In genomic region chr6:168009331-168009730, GRCh38 we compare ENCODE assay signal across 23 cellular contexts. TPM values are rescaled to one million over a fixed set of nuclear protein-coding genes. Genes with fewer than 3 reads are reported as not detected.
"Had no signal": no experiment of that assay in that cellular context is flagged by ENCODE, and none has a peak within 500 bp of the region (broad histone marks: within the 10 kb centered on the region; RNA-seq: fewer than 3 reads in every experiment).

No MANE protein-coding gene starts in this region.

- DNase-seq: cerebellar nuclear complex; colonic mucosa; dermis blood vessel endothelial cell; esophagus squamous epithelium; foreskin fibroblast; head of caudate nucleus; mammary epithelial cell; naive thymus-derived CD4-positive, alpha-beta T cell; nephron progenitor cell; psoas muscle; retina; right lobe of liver; spleen; stimulated activated CD4-positive, alpha-beta T cell treated with anti-CD3 and anti-CD28 coated beads, Interleukin-15, amount 100 ng/mL, for 24 hours; stimulated activated CD4-positive, alpha-beta T cell treated with anti-CD3 and anti-CD28 coated beads, Interleukin-1b, Interleukin-23, amount 100 ng/mL, for 48 hours; stimulated activated CD4-positive, alpha-beta T cell treated with anti-CD3 and anti-CD28 coated beads, Interleukin-4, amount 100 ng/mL, for 24 hours; tibial artery; upper lobe of right lung had no signal

- H3K4me3 ChIP-seq: colonic mucosa, esophagus squamous epithelium, hepatocyte, psoas muscle, right lobe of liver, spleen, tibial artery, upper lobe of right lung had no signal

RNA-seq across cellular contexts. Expression of gene KIF25, which starts 11.9 kb away (rescaled TPM):
- total RNA-seq: dermis blood vessel endothelial cell, epithelial cell of proximal tubule, mammary epithelial cell, mononuclear cell, osteoblast, skeletal muscle tissue had no signal
